Comparison of ENCODE assay signal across 11 cellular contexts in genomic region chr4:118277243-118277642, GRCh38.
A peak's percentile ranks its signal among the peaks of the same experiment; 100 is the strongest.
DNase-seq lines count a peak whose midpoint lies in the region; ATAC-seq and TF ChIP-seq lines count a peak whose summit lies in the region.
"Had no signal": no experiment of that assay in that cellular context is flagged by ENCODE, and none has a peak within 500 bp of the region (broad histone marks: within the 10 kb centered on the region; RNA-seq: fewer than 3 reads in every experiment).

No MANE protein-coding gene starts in this region.

- ATAC-seq in naive B cell (ENCODE audit: low read depth in 2 of 2) (no peak), GM21360 (IDR thresholded peaks at IDR 0.05; ENCODE audit: unreplicated experiment) (no peak)

- DNase-seq in CD4-positive, alpha-beta memory T cell = peak in 1 of 5 donors; percentile 29
- DNase-seq in HFFc6 = no peak
- DNase-seq in activated naive CD8-positive, alpha-beta T cell treated with anti-CD3 and anti-CD28 coated beads for 36 hours = no peak
- no peak for DNase-seq in naive B cell
- DNase-seq in stimulated activated CD8-positive, alpha-beta memory T cell treated with anti-CD3 and anti-CD28 coated beads, Interleukin-4, amount 100 ng/mL, for 48 hours = no peak
- no peak for DNase-seq in esophagus squamous epithelium (lab: John Stamatoyannopoulos, UW)
- no peak for DNase-seq in H4 (ENCODE audit: low spot score)
- DNase-seq: activated CD4-positive, alpha-beta T cell treated with anti-CD3 and anti-CD28 coated beads, Interleukin-2, amount 50 U/mL, for 4 hours; hippocampal formation had no signal

- peaks cover 33% of the 10 kb centered on the region for H3K4me1 ChIP-seq in CD4-positive, alpha-beta memory T cell (ENCODE audit: insufficient read depth, low read length)
- H3K4me1 ChIP-seq in esophagus squamous epithelium = peaks cover 0 to 41% (median 14%) of the 10 kb centered on the region in 3 donors

- WGBS in esophagus squamous epithelium, 2 donors = 74 to 79% methylated on average over 4 of the region's 4 CpGs

- H3K4me3 ChIP-seq in CD4-positive, alpha-beta memory T cell (ENCODE audit: low read length in 2 of 2) = no peak overlapping the region
- H3K4me3 ChIP-seq in esophagus squamous epithelium = no peak overlapping the region

- POLR2A ChIA-PET in CD4-positive, alpha-beta memory T cell (lab: Charles Lee; ENCODE audit: partially characterized antibody) = interaction anchor here (0.8 kb wide), 1 partner anchor 12 kb away, joined by 6 read pairs; no protein-coding TSS in a partner anchor

- H3K9me3 ChIP-seq in CD4-positive, alpha-beta memory T cell (ENCODE audit: control insufficient read depth in 1 of 2, low read length in 2 of 2) = no peaks in the 10 kb centered on the region
- no peaks in the 10 kb centered on the region for H3K9me3 ChIP-seq in esophagus squamous epithelium
- H3K9me3 ChIP-seq: ascending aorta had no signal

- CTCF ChIA-PET in CD4-positive, alpha-beta memory T cell (lab: Charles Lee; ENCODE audit: partially characterized antibody) = no interaction called here

- no peaks in the 10 kb centered on the region for H3K27me3 Mint-ChIP-seq in CD4-positive, alpha-beta memory T cell
- H3K27me3 Mint-ChIP-seq in HFFc6 (ENCODE audit: insufficient read depth) (peaks cover 16% of the 10 kb centered on the region), naive B cell (no peaks in the 10 kb centered on the region)
- H3K27me3 Mint-ChIP-seq in activated naive CD8-positive, alpha-beta T cell treated with anti-CD3 and anti-CD28 coated beads for 36 hours = peaks cover 5% of the 10 kb centered on the region

- no peak for TF ChIP-seq CTCF in HFFc6 (IDR thresholded peaks at IDR 0.05)
- TF ChIP-seq CTCF in esophagus squamous epithelium (IDR thresholded peaks at IDR 0.05) = no peak

- TF ChIP-seq POLR2A in esophagus squamous epithelium (IDR thresholded peaks at IDR 0.05) = no peak

- intact Hi-C loops in CD4-positive, alpha-beta memory T cell (cut with micrococcal nuclease) = loop anchor here (5.0 kb wide), 1 partner anchor 575 kb away; no protein-coding TSS in a partner anchor
- intact Hi-C loops in esophagus squamous epithelium (cut with DNase I) = no loop called here

- H3K4me1 Mint-ChIP-seq in CD4-positive, alpha-beta memory T cell = peaks cover 17 to 49% (median 31%) of the 10 kb centered on the region in 4 donors
- H3K4me1 Mint-ChIP-seq in HFFc6 (ENCODE audit: low read depth) (peaks cover 40% of the 10 kb centered on the region), naive B cell (peaks cover 14 to 44% (median 36%) of the 10 kb centered on the region in 3 donors)
- peaks cover 31% of the 10 kb centered on the region for H3K4me1 Mint-ChIP-seq in activated naive CD8-positive, alpha-beta T cell treated with anti-CD3 and anti-CD28 coated beads for 36 hours

- peak overlapping the region in 3 of 8 donors; percentile 34 to 90 (median 43) for H3K4me3 Mint-ChIP-seq in CD4-positive, alpha-beta memory T cell
- H3K4me3 Mint-ChIP-seq in HFFc6 = peak overlapping the region; percentile 87; the same call in 1 of the 2 replicates
- H3K4me3 Mint-ChIP-seq in activated naive CD8-positive, alpha-beta T cell treated with anti-CD3 and anti-CD28 coated beads for 36 hours = peak overlapping the region; percentile 97
- peak overlapping the region in 5 of 8 donors; percentile 32 to 99 (median 57) for H3K4me3 Mint-ChIP-seq in naive B cell

- H3K27ac Mint-ChIP-seq in CD4-positive, alpha-beta memory T cell = peak overlapping the region in 6 of 7 donors; percentile 69 to 100 (median 98)
- H3K27ac Mint-ChIP-seq in HFFc6 (no peak overlapping the region), naive B cell (peak overlapping the region; percentile 85 to 98 (median 96))
- H3K27ac Mint-ChIP-seq in activated naive CD8-positive, alpha-beta T cell treated with anti-CD3 and anti-CD28 coated beads for 36 hours = peak overlapping the region; percentile 36

- no peaks in the 10 kb centered on the region for H3K9me3 Mint-ChIP-seq in CD4-positive, alpha-beta memory T cell
- H3K9me3 Mint-ChIP-seq in HFFc6 (peaks cover 12% of the 10 kb centered on the region), naive B cell (no peaks in the 10 kb centered on the region)
- no peaks in the 10 kb centered on the region for H3K9me3 Mint-ChIP-seq in activated naive CD8-positive, alpha-beta T cell treated with anti-CD3 and anti-CD28 coated beads for 36 hours

- H3K36me3 ChIP-seq in CD4-positive, alpha-beta memory T cell (ENCODE audit: insufficient read depth, low read length) = peaks cover 5% of the 10 kb centered on the region
- peaks cover 0 to 19% (median 0%) of the 10 kb centered on the region in 3 donors for H3K36me3 ChIP-seq in esophagus squamous epithelium
- H3K36me3 ChIP-seq: ascending aorta had no signal

- peak overlapping the region; percentile 96 for H3K27ac ChIP-seq in CD4-positive, alpha-beta memory T cell (ENCODE audit: low read depth, low read length)
- no peak overlapping the region for H3K27ac ChIP-seq in esophagus squamous epithelium

- peaks cover 21 to 29% of the 10 kb centered on the region in 2 donors for H3K36me3 Mint-ChIP-seq in CD4-positive, alpha-beta memory T cell
- peaks cover 33% of the 10 kb centered on the region for H3K36me3 Mint-ChIP-seq in HFFc6 (ENCODE audit: low read depth)
- peaks cover 41% of the 10 kb centered on the region for H3K36me3 Mint-ChIP-seq in activated naive CD8-positive, alpha-beta T cell treated with anti-CD3 and anti-CD28 coated beads for 36 hours
- peaks cover 0 to 5% of the 10 kb centered on the region in 2 donors for H3K36me3 Mint-ChIP-seq in naive B cell

- H3K27me3 ChIP-seq in CD4-positive, alpha-beta memory T cell (ENCODE audit: insufficient read depth, low read length) = no peaks in the 10 kb centered on the region
- H3K27me3 ChIP-seq in esophagus squamous epithelium = peaks cover 0 to 3% (median 0%) of the 10 kb centered on the region in 4 donors
- H3K27me3 ChIP-seq: ascending aorta had no signal
